ENCODE assay signal across 9 cellular contexts in genomic region chr10:70584941-70585544, GRCh38. TPM values are rescaled to one million over a fixed set of nuclear protein-coding genes. Genes with fewer than 3 reads are reported as not detected.
DNase-seq lines count a peak whose midpoint lies in the region; ATAC-seq, FAIRE-seq and TF ChIP-seq lines count a peak whose summit lies in the region.
"Had no signal": no experiment of that assay in that cellular context is flagged by ENCODE, and none has a peak within 500 bp of the region (broad histone marks: within the 10 kb centered on the region; RNA-seq: fewer than 3 reads in every experiment).

No MANE protein-coding gene starts in this region.

- no peaks in the 10 kb centered on the region for H3K79me1 ChIP-seq in H1 (ENCODE audit: low read depth, low read length)

- H2BK120ac ChIP-seq in H1 (replicated peaks; ENCODE audit: low read depth, low read length): no peak overlapping the region

- peak in 1 of 2 experiments; percentile 6; a peak in 1 of 4 replicates for TF ChIP-seq RAD21 in H1 (IDR thresholded peaks at IDR 0.05 in 1 of 2, conservative IDR thresholded peaks at IDR 0.05 in 1 of 2; ENCODE audit: low read depth in 2 of 2, low read length in 2 of 2)

- no peak overlapping the region for H2BK15ac ChIP-seq in H1 (ENCODE audit: low read length)

- peaks cover 5% of the 10 kb centered on the region for H3K27me3 Mint-ChIP-seq in activated T-helper 1 cell treated with anti-CD3 and anti-CD28 coated beads, Interleukin-12 subunit alpha, Interleukin-12 subunit beta, Interleukin-2, Interleukin-4 antibody, amounts not matched to agents 30 ng/mL and 10 ng/mL and 1 ng/mL, durations not matched to agents 14 hours and 24 hours and 36 hours (ENCODE audit: insufficient read depth)

- H4K8ac ChIP-seq in H1 (ENCODE audit: extremely low read depth, insufficient read depth, low read length): no peak overlapping the region; the same call in 1 of the 2 replicates

- H3K18ac ChIP-seq in H1 (ENCODE audit: extremely low read depth, low read length): no peak overlapping the region

- no peak overlapping the region for H3K4ac ChIP-seq in H1 (replicated peaks; ENCODE audit: insufficient read length, low read depth, low read length)

- H3K27me3 ChIP-seq in H1 (replicated peaks in 1 of 4; ENCODE audit: control insufficient read depth in 3 of 4, extremely low read depth in 1 of 4, insufficient read depth in 3 of 4, low read length in 3 of 4) (no peaks in the 10 kb centered on the region), transverse colon (no peaks in the 10 kb centered on the region)

- 46% methylated on average over 7 of the region's 7 CpGs; no CpG with 5 or more reads in 1 of the 2 experiments for WGBS in H1 (ENCODE audit: extremely low coverage in 1 of 2, insufficient coverage in 1 of 2, insufficient read length in 1 of 2, insufficient replicate concordance in 2 of 2, low coverage in 1 of 2, low lambda C conversion rate in 2 of 2, missing lambda C conversion rate in 1 of 2), 2 experiments
- 51 to 63% methylated on average over 4 to 7 of the region's 7 CpGs for WGBS in transverse colon (ENCODE audit: low coverage in 1 of 2), 2 donors

- no peak for TF ChIP-seq EP300 in H1 (IDR thresholded peaks at IDR 0.05; ENCODE audit: borderline replicate concordance in 1 of 2, low read depth in 2 of 2, low read length in 2 of 2)
- TF ChIP-seq EP300 in transverse colon (IDR thresholded peaks at IDR 0.05; ENCODE audit: low read depth): no peak

- ATAC-seq in HG02678 (IDR thresholded peaks at IDR 0.05; ENCODE audit: unreplicated experiment): peak; percentile 67
- ATAC-seq in HG03025 (IDR thresholded peaks at IDR 0.05; ENCODE audit: low FRiP score, unreplicated experiment): no peak

- in situ Hi-C loops in transverse colon (cut with MboI; ENCODE audit: low pct_ligation_motif_present in 1 of 4, low pct_unique_long_range_greater_than_20kb in 1 of 4, low sequenced_read_pairs in 3 of 4): no loop called here

- no peaks in the 10 kb centered on the region for H3K79me2 ChIP-seq in H1 (ENCODE audit: control insufficient read depth in 1 of 2, insufficient read depth in 2 of 2, low read length in 2 of 2)

- no peaks in the 10 kb centered on the region for H3K36me3 Mint-ChIP-seq in activated T-helper 1 cell treated with anti-CD3 and anti-CD28 coated beads, Interleukin-12 subunit alpha, Interleukin-12 subunit beta, Interleukin-2, Interleukin-4 antibody, amounts not matched to agents 30 ng/mL and 10 ng/mL and 1 ng/mL, durations not matched to agents 14 hours and 24 hours and 36 hours (ENCODE audit: low read depth)

- no peak overlapping the region for H3K27ac ChIP-seq in H1 (ENCODE audit: low read depth, low read length)
- no peak overlapping the region for H3K27ac ChIP-seq in kidney (ENCODE audit: low read depth in 2 of 2, low read length in 2 of 2)
- no peak overlapping the region for H3K27ac ChIP-seq in transverse colon
- H3K27ac ChIP-seq: epithelial cell of prostate had no signal

- H2AFZ ChIP-seq in H1 (ENCODE audit: low read length): no peak overlapping the region

- DNase-seq in NCI-H510A treated with DMSO at 0.1 percent for 48 hours (lab: John Stamatoyannopoulos, UW) (peak; percentile 96), H1 (ENCODE audit: low read depth in 1 of 2, low spot score in 2 of 2) (peak; percentile 31 to 66), retina (peak; percentile 69), kidney (no peak), transverse colon (no peak)
- DNase-seq in activated T-helper 1 cell treated with anti-CD3 and anti-CD28 coated beads, Interleukin-12 subunit alpha, Interleukin-12 subunit beta, Interleukin-2, Interleukin-4 antibody, amounts not matched to agents 30 ng/mL and 10 ng/mL and 1 ng/mL, durations not matched to agents 14 hours and 24 hours and 36 hours (ENCODE audit: low spot score): no peak

- no peak overlapping the region for H3K4me3 Mint-ChIP-seq in activated T-helper 1 cell treated with anti-CD3 and anti-CD28 coated beads, Interleukin-12 subunit alpha, Interleukin-12 subunit beta, Interleukin-2, Interleukin-4 antibody, amounts not matched to agents 30 ng/mL and 10 ng/mL and 1 ng/mL, durations not matched to agents 14 hours and 24 hours and 36 hours

- H3K4me3 ChIP-seq in H1 (ENCODE audit: extremely low read depth in 1 of 4, insufficient read depth in 2 of 4, low read depth in 3 of 4, low read length in 4 of 4) (no peak overlapping the region), kidney (ENCODE audit: low read length in 2 of 2) (no peak overlapping the region), transverse colon (no peak overlapping the region)

- H3K4me2 ChIP-seq in H1 (ENCODE audit: insufficient read depth in 1 of 2, low read depth in 2 of 2, low read length in 2 of 2): no peak overlapping the region

- H4K91ac ChIP-seq in H1 (replicated peaks; ENCODE audit: insufficient read length, low read length): no peak overlapping the region

- H3K9ac ChIP-seq in H1 (replicated peaks in 1 of 4; ENCODE audit: extremely low read depth in 1 of 4, low read depth in 3 of 4, low read length in 3 of 4) (no peak overlapping the region; a peak in 2 of 7 replicates), kidney (ENCODE audit: low read length in 2 of 2) (no peak overlapping the region)

- no peak for TF ChIP-seq CTCF in H1 (IDR thresholded peaks at IDR 0.05; ENCODE audit: control extremely low read depth in 1 of 3, insufficient read depth in 1 of 3, low read depth in 1 of 3, low read length in 3 of 3)
- TF ChIP-seq CTCF in kidney (IDR thresholded peaks at IDR 0.05; ENCODE audit: borderline replicate concordance, extremely low read depth, insufficient read depth): no peak
- no peak for TF ChIP-seq CTCF in transverse colon (IDR thresholded peaks at IDR 0.05)

- H2BK20ac ChIP-seq in H1 (ENCODE audit: low read length): no peak overlapping the region; the same call in 1 of the 2 replicates

- no peak overlapping the region for H3K14ac ChIP-seq in H1 (ENCODE audit: insufficient read length)

- POLR2A ChIA-PET in H1 (lab: Charles Lee; ENCODE audit: partially characterized antibody): interaction anchor here (1.3 kb wide), 1 partner anchor 11 kb away, joined by 3 read pairs; no protein-coding TSS in a partner anchor

- peak; percentile 36 for FAIRE-seq in H1 (lab: Jason Lieb, UNC)
- FAIRE-seq in kidney (lab: Jason Lieb, UNC): no peak

- CTCF ChIA-PET in H1 (lab: Charles Lee; ENCODE audit: partially characterized antibody): interaction anchor here (0.7 to 7.4 kb wide), 9 partner anchors 11 to 236 kb away, joined by 3 to 47 read pairs (median 4); no protein-coding TSS in a partner anchor

- no peak overlapping the region for H3K27ac Mint-ChIP-seq in activated T-helper 1 cell treated with anti-CD3 and anti-CD28 coated beads, Interleukin-12 subunit alpha, Interleukin-12 subunit beta, Interleukin-2, Interleukin-4 antibody, amounts not matched to agents 30 ng/mL and 10 ng/mL and 1 ng/mL, durations not matched to agents 14 hours and 24 hours and 36 hours

- no peak overlapping the region for H2AK5ac ChIP-seq in H1 (ENCODE audit: low read depth, low read length)

- H3K4me1 Mint-ChIP-seq in activated T-helper 1 cell treated with anti-CD3 and anti-CD28 coated beads, Interleukin-12 subunit alpha, Interleukin-12 subunit beta, Interleukin-2, Interleukin-4 antibody, amounts not matched to agents 30 ng/mL and 10 ng/mL and 1 ng/mL, durations not matched to agents 14 hours and 24 hours and 36 hours (ENCODE audit: low read depth): peaks cover 25% of the 10 kb centered on the region

- no peaks in the 10 kb centered on the region for H3K9me3 Mint-ChIP-seq in activated T-helper 1 cell treated with anti-CD3 and anti-CD28 coated beads, Interleukin-12 subunit alpha, Interleukin-12 subunit beta, Interleukin-2, Interleukin-4 antibody, amounts not matched to agents 30 ng/mL and 10 ng/mL and 1 ng/mL, durations not matched to agents 14 hours and 24 hours and 36 hours

- H3K9me3 ChIP-seq in H1 (ENCODE audit: insufficient read depth in 2 of 2, low read depth in 1 of 2, low read length in 1 of 2) (no peaks in the 10 kb centered on the region), kidney (ENCODE audit: control insufficient read depth in 1 of 2, low read length in 2 of 2) (no peaks in the 10 kb centered on the region), transverse colon (no peaks in the 10 kb centered on the region)

- no peak overlapping the region for H3K23ac ChIP-seq in H1 (ENCODE audit: insufficient read length)

- intact Hi-C loops in kidney (cut with DNase I): no loop called here
- intact Hi-C loops in transverse colon (cut with DNase I; ENCODE audit: low total_unique reads): no loop called here
- intact Hi-C loops in activated T-helper 1 cell treated with anti-CD3 and anti-CD28 coated beads, Interleukin-12 subunit alpha, Interleukin-12 subunit beta, Interleukin-2, Interleukin-4 antibody, amounts not matched to agents 30 ng/mL and 10 ng/mL and 1 ng/mL, durations not matched to agents 14 hours and 24 hours and 36 hours (cut with micrococcal nuclease): no loop called here

- H3K36me3 ChIP-seq in H1 (ENCODE audit: control insufficient read depth in 2 of 4, insufficient read depth in 4 of 4, low read length in 3 of 4) (no peaks in the 10 kb centered on the region), kidney (ENCODE audit: control insufficient read depth in 1 of 2, insufficient read depth in 2 of 2, low read length in 2 of 2) (no peaks in the 10 kb centered on the region), transverse colon (no peaks in the 10 kb centered on the region)

- H3K4me1 ChIP-seq in H1 (replicated peaks in 1 of 4; ENCODE audit: control insufficient read depth in 3 of 4, insufficient read depth in 4 of 4, low read length in 3 of 4) (peaks cover 0 to 6% (median 4%) of the 10 kb centered on the region in 4 experiments; a peak in 5 of 7 replicates), kidney (ENCODE audit: control insufficient read depth in 1 of 2, insufficient read depth in 1 of 2, low read depth in 1 of 2, low read length in 2 of 2) (no peaks in the 10 kb centered on the region), transverse colon (peaks cover 0 to 8% (median 0%) of the 10 kb centered on the region in 4 donors)

- H3K56ac ChIP-seq in H1 (replicated peaks; ENCODE audit: insufficient read length, low read depth, low read length): no peak overlapping the region

- H4K5ac ChIP-seq in H1 (ENCODE audit: insufficient read length, low read depth, low read length): no peak overlapping the region

- H2BK12ac ChIP-seq in H1 (ENCODE audit: low read depth, low read length): peak overlapping the region; percentile 6; the same call in 1 of the 2 replicates

- no peaks in the 10 kb centered on the region for H4K20me1 ChIP-seq in H1 (replicated peaks in 1 of 2; ENCODE audit: control insufficient read depth in 1 of 2, insufficient read depth in 2 of 2, low read length in 2 of 2)

- no peak overlapping the region for H2BK5ac ChIP-seq in H1 (ENCODE audit: low read depth, low read length)

- H3K23me2 ChIP-seq in H1 (ENCODE audit: low read depth, low read length): no peaks in the 10 kb centered on the region

- TF ChIP-seq POLR2A in H1 (IDR thresholded peaks at IDR 0.05; ENCODE audit: control extremely low read depth in 1 of 2, low read depth in 2 of 2, low read length in 2 of 2) (no peak), transverse colon (IDR thresholded peaks at IDR 0.05) (no peak)

RNA-seq across cellular contexts. Expression of gene PRF1, which starts 17.5 kb away (rescaled TPM):
- total RNA-seq in H1 (2021; fragmentation: NEBNext Ultra II Directional; extraction: Animal tissue kit (Norgen Biotek cat#: 25700)): not detected in 2 replicates
- polyA plus RNA-seq in H1 (2011; rRNA removed): 0.06 and 0.15 TPM in 2 replicates
- not detected for polyA plus RNA-seq in H1 (2011; cell fraction: cytosol; rRNA removed)
- polyA plus RNA-seq in H1 (2011; cell fraction: nucleus; rRNA removed): 0.06 TPM
- not detected in 4 replicates for polyA plus RNA-seq in H1 (2012, experiment 1 of 2)
- polyA plus RNA-seq in H1 (2012, experiment 2 of 2): not detected
- polyA plus RNA-seq in H1 (2013, experiment 1 of 2): 0.06 TPM
- polyA plus RNA-seq in H1 (2013, experiment 2 of 2): 0.09 TPM
- polyA minus RNA-seq in H1 (2011; rRNA and poly(A)+ RNA removed): 0.07 TPM in 1 of 2 replicates, not detected in the other
- not detected for polyA minus RNA-seq in H1 (2011; cell fraction: cytosol; rRNA and poly(A)+ RNA removed)
- not detected for polyA minus RNA-seq in H1 (2011; cell fraction: nucleus; rRNA and poly(A)+ RNA removed)
- 8.8 TPM for total RNA-seq in kidney
- polyA plus RNA-seq in kidney (ENCODE audit: insufficient read depth, low read depth, low replicate concordance): 1.4 TPM
- total RNA-seq in transverse colon: 10 to 100 TPM in 1 of 4 donors, 1 to 10 TPM in 2, under 1 TPM in 1; 0.80 to 12.7 (median 6.0) TPM
- 100 and 103 TPM in 2 replicates for total RNA-seq in activated T-helper 1 cell treated with anti-CD3 and anti-CD28 coated beads, Interleukin-12 subunit alpha, Interleukin-12 subunit beta, Interleukin-2, Interleukin-4 antibody, amounts not matched to agents 30 ng/mL and 10 ng/mL and 1 ng/mL, durations not matched to agents 14 hours and 24 hours and 36 hours

Comparison
In these comparisons a context has a peak if more than half of its experiments do, and no peak if none do; other contexts are left out.
1. DNase-seq: peak in NCI-H510A treated with DMSO at 0.1 percent for 48 hours (single experiment), H1 (2 of 2) and retina (single experiment); none in kidney (single experiment), transverse colon (single experiment) and activated T-helper 1 cell treated with anti-CD3 and anti-CD28 coated beads, Interleukin-12 subunit alpha, Interleukin-12 subunit beta, Interleukin-2, Interleukin-4 antibody, amounts not matched to agents 30 ng/mL and 10 ng/mL and 1 ng/mL, durations not matched to agents 14 hours and 24 hours and 36 hours (single experiment).